14 cellular contexts compared by ENCODE assay signal in the genomic region with DNA sequence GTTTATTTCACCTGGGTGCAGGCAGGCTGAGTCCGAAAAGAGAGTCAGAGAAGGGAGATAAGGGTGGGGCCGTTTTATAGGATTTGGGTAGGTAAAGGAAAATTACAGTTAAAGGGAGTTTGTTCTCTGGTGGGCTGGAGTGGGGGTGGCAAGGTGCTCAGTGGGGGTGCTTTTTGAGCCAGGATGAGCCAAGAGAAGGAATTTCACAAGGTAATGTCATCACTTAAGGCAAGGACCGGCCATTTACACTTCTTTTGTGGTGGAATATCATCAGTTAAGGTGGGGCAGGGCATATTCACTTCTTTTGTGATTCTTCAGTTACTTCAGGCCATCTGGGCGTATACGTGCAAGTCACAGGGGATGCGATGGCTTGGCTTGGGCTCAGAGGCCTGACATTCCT. TPM values are rescaled to one million over a fixed set of nuclear protein-coding genes. Genes with fewer than 3 reads are reported as not detected.
"Had no signal": no experiment of that assay in that cellular context is flagged by ENCODE, and none has a peak within 500 bp of the region (broad histone marks: within the 10 kb centered on the region; RNA-seq: fewer than 3 reads in every experiment).

No MANE protein-coding gene starts in this region.

RNA-seq across cellular contexts. Expression of a gene that starts 8.6 kb away (rescaled TPM):
- total RNA-seq: activated B cell treated with CpG ODN at 0.5 μM for 24 hours; activated CD8-positive, alpha-beta T cell treated with anti-CD3 and anti-CD28 coated beads for 36 hours; activated T-helper 17 cell treated with anti-CD3 and anti-CD28 coated beads, Interleukin-2, amount 50 U/mL, for 72 hours; bronchial epithelial cell; cardiac septum; cerebellum; esophagus muscularis mucosa; foreskin keratinocyte; gastrocnemius medialis; T-helper 2 cell treated with Interferon-gamma antibody and Interleukin-4, amounts not matched to agents 100 ng/mL and 5 ng/mL, for 36 hours had no signal

RNA-seq across cellular contexts. Expression of a gene that starts 36.4 kb away (rescaled TPM):
- total RNA-seq: activated B cell treated with CpG ODN at 0.5 μM for 24 hours; activated CD8-positive, alpha-beta T cell treated with anti-CD3 and anti-CD28 coated beads for 36 hours; activated T-cell treated with anti-CD3 and anti-CD28 coated beads, Interleukin-2, amount 50 U/mL, for 4 hours; activated T-helper 17 cell treated with anti-CD3 and anti-CD28 coated beads, Interleukin-2, amount 50 U/mL, for 72 hours; bronchial epithelial cell; cerebellum; dorsolateral prefrontal cortex; esophagus muscularis mucosa; foreskin keratinocyte; gastrocnemius medialis; T-cell; T-helper 2 cell treated with Interferon-gamma antibody and Interleukin-4, amounts not matched to agents 100 ng/mL and 5 ng/mL, for 36 hours had no signal

RNA-seq across cellular contexts. Expression of a gene that starts 38.4 kb away (rescaled TPM):
- total RNA-seq: activated B cell treated with CpG ODN at 0.5 μM for 24 hours; activated CD8-positive, alpha-beta T cell treated with anti-CD3 and anti-CD28 coated beads for 36 hours; activated T-helper 17 cell treated with anti-CD3 and anti-CD28 coated beads, Interleukin-2, amount 50 U/mL, for 72 hours; astrocyte; cerebellum; dorsolateral prefrontal cortex; esophagus muscularis mucosa; foreskin keratinocyte; gastrocnemius medialis; T-helper 2 cell treated with Interferon-gamma antibody and Interleukin-4, amounts not matched to agents 100 ng/mL and 5 ng/mL, for 36 hours had no signal
